Comparison of ENCODE assay signal across 1 cellular context in genomic region chr5:39275865-39276264, GRCh38. TPM values are rescaled to one million over a fixed set of nuclear protein-coding genes. Genes with fewer than 3 reads are reported as not detected.
"Had no signal": no experiment of that assay in that cellular context is flagged by ENCODE, and none has a peak within 500 bp of the region (broad histone marks: within the 10 kb centered on the region; RNA-seq: fewer than 3 reads in every experiment).

No MANE protein-coding gene starts in this region.

RNA-seq across cellular contexts. Expression of gene FYB1, which starts 56.5 kb away (rescaled TPM):
- total RNA-seq: dermis microvascular lymphatic vessel endothelial cell had no signal
